In genomic region chr11:118009821-118010737, GRCh38 we compare ENCODE assay signal across 8 cellular contexts. TPM values are rescaled to one million over a fixed set of nuclear protein-coding genes. Genes with fewer than 3 reads are reported as not detected.
DNase-seq lines count a peak whose midpoint lies in the region; ATAC-seq and TF ChIP-seq lines count a peak whose summit lies in the region.
"Had no signal": no experiment of that assay in that cellular context is flagged by ENCODE, and none has a peak within 500 bp of the region (broad histone marks: within the 10 kb centered on the region; RNA-seq: fewer than 3 reads in every experiment).

No MANE protein-coding gene starts in this region.

- peaks cover 0 to 11% (median 3%) of the 10 kb centered on the region in 3 donors for H3K4me1 ChIP-seq in skeletal muscle tissue (ENCODE audit: control insufficient read depth in 3 of 3, insufficient read depth in 3 of 3, low read length in 3 of 3)

- no peak overlapping the region for H3K9ac ChIP-seq in skeletal muscle tissue (ENCODE audit: low read depth in 1 of 3, low read length in 3 of 3)

- H3K27ac ChIP-seq in coronary artery (peak overlapping the region; percentile 32 to 82), skeletal muscle tissue (ENCODE audit: low read depth, low read length) (peak overlapping the region; percentile 51)
- H3K27ac ChIP-seq: SK-N-MC had no signal

- no peaks in the 10 kb centered on the region for H3K36me3 ChIP-seq in skeletal muscle tissue (ENCODE audit: control insufficient read depth in 3 of 3, insufficient read depth in 3 of 3, low read length in 3 of 3)

- H3K9me3 ChIP-seq in skeletal muscle tissue (ENCODE audit: control insufficient read depth in 3 of 3, low read length in 3 of 3), result no peaks in the 10 kb centered on the region

- H3K4me3 ChIP-seq in coronary artery, result no peak overlapping the region
- no peak overlapping the region for H3K4me3 ChIP-seq in skeletal muscle tissue (ENCODE audit: low read length in 3 of 3)
- H3K4me3 ChIP-seq: SK-N-MC had no signal

- H3K27me3 ChIP-seq in skeletal muscle tissue (ENCODE audit: control insufficient read depth in 3 of 3, insufficient read depth in 3 of 3, low read length in 3 of 3), result peaks cover 0 to 7% (median 6%) of the 10 kb centered on the region in 3 donors

- peak; percentile 3 for ATAC-seq in GM19397 (IDR thresholded peaks at IDR 0.05; ENCODE audit: unreplicated experiment)
- no peak for ATAC-seq in HG02885 (IDR thresholded peaks at IDR 0.05; ENCODE audit: poor library complexity, unreplicated experiment)

- no peak for TF ChIP-seq CTCF in coronary artery (IDR thresholded peaks at IDR 0.05)

- DNase-seq in NCI-H524 (lab: John Stamatoyannopoulos, UW) (peak; percentile 32 to 82), coronary artery (ENCODE audit: low spot score) (no peak), NCI-H1694 treated with DMSO at 0.1 percent for 48 hours (lab: John Stamatoyannopoulos, UW) (no peak)
- no peak for DNase-seq in stimulated activated CD4-positive, alpha-beta T cell treated with anti-CD3 and anti-CD28 coated beads, Interleukin-1b, Interleukin-23, amount 100 ng/mL, for 48 hours

RNA-seq across cellular contexts. Expression of gene IL10RA, which starts 23.9 kb away (rescaled TPM):
- 8.9 TPM for total RNA-seq in skeletal muscle tissue

Comparison
In these comparisons a context has a peak if more than half of its experiments do, and no peak if none do; other contexts are left out.
1. DNase-seq: peak in NCI-H524 (2 of 2); none in coronary artery (single experiment), stimulated activated CD4-positive, alpha-beta T cell treated with anti-CD3 and anti-CD28 coated beads, Interleukin-1b, Interleukin-23, amount 100 ng/mL, for 48 hours (single experiment) and NCI-H1694 treated with DMSO at 0.1 percent for 48 hours (single experiment).